Comparison of ENCODE assay signal across 15 cellular contexts in the genomic region with DNA sequence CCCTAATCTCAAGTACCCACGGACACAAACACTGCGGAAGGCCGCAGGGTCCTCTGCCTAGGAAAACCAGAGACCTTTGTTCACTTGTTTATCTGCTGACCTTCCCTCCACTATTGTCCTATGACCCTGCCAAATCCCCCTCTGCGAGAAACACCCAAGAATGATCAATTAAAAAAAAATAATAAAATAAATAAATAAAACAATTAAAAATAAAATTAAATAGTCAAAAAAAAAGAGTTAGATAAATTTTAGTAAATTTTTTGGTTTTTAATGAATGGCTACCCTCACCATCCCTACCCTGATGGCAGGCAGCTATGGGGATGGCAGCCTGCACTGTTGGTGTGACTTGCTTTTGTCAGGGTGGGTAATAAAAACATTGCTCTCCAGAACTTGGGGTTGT. TPM values are rescaled to one million over a fixed set of nuclear protein-coding genes. Genes with fewer than 3 reads are reported as not detected.
"Had no signal": no experiment of that assay in that cellular context is flagged by ENCODE, and none has a peak within 500 bp of the region (broad histone marks: within the 10 kb centered on the region; RNA-seq: fewer than 3 reads in every experiment).

No MANE protein-coding gene starts in this region.

RNA-seq across cellular contexts. Expression of gene OR4D1, which starts 4.8 kb away (rescaled TPM):
- total RNA-seq: stomach, subcutaneous adipose tissue, suprapubic skin, thoracic aorta, thyroid gland, tibial nerve, transverse colon, upper lobe of left lung, upper lobe of right lung, ureter, urinary bladder, uterus, vagina had no signal

RNA-seq across cellular contexts. Expression of gene OR4D2, which starts 23.4 kb away (rescaled TPM):
- total RNA-seq: stomach, subcutaneous adipose tissue, suprapubic skin, temporal lobe, testis, thoracic aorta, thyroid gland, tibial nerve, transverse colon, upper lobe of left lung, upper lobe of right lung, ureter, urinary bladder, uterus, vagina had no signal

RNA-seq across cellular contexts. Expression of gene EPX, which starts 49.2 kb away (rescaled TPM):
- total RNA-seq: subcutaneous adipose tissue, temporal lobe, testis, thoracic aorta, thyroid gland, tibial nerve, transverse colon, upper lobe of right lung, ureter, uterus, vagina had no signal
